Comparison of ENCODE assay signal across 1 cellular context in the genomic region with DNA sequence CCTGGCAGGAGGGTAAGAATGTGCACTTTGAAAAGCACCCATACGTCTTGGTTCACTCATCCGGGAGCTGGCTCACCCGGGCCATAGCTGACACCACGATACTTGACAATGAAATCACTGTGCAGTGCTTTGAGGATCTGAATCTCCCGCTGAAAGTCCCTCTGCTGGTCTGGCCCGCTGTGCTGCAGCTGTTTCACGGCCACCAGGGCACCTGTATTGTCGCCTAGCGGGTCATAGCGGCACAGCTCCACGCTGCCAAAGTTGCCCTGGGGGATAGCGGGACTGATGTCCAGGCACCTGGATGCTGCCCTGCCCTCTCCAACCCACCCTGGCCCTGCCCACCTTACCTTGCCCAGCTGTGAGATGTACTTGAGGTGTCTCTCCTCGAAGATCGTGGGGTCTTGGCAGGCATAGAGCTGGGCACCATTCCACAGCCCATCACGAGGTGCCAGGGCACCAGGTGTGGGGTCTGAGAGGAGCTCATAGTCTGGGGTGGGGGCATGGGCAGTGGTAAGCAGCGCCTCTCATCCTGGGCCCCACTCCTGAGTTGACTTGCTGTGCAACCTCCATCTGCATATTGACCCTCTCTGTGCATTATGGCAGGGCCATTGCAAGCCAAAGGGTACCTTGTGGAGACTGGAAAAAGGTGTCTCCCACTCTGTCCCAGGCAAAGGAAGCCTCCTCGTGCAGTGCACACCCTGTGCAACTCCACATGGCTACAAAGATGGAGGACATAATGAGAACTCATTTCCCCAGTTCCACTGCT.
TF ChIP-seq lines count a peak whose summit lies in the region.

No MANE protein-coding gene starts in this region.

TF ChIP-seq in GM23338, 12 proteins besides CTCF, POLR2A, EP300 and RAD21 (continued from another document):
- TF ChIP-seq, protein P1, sequence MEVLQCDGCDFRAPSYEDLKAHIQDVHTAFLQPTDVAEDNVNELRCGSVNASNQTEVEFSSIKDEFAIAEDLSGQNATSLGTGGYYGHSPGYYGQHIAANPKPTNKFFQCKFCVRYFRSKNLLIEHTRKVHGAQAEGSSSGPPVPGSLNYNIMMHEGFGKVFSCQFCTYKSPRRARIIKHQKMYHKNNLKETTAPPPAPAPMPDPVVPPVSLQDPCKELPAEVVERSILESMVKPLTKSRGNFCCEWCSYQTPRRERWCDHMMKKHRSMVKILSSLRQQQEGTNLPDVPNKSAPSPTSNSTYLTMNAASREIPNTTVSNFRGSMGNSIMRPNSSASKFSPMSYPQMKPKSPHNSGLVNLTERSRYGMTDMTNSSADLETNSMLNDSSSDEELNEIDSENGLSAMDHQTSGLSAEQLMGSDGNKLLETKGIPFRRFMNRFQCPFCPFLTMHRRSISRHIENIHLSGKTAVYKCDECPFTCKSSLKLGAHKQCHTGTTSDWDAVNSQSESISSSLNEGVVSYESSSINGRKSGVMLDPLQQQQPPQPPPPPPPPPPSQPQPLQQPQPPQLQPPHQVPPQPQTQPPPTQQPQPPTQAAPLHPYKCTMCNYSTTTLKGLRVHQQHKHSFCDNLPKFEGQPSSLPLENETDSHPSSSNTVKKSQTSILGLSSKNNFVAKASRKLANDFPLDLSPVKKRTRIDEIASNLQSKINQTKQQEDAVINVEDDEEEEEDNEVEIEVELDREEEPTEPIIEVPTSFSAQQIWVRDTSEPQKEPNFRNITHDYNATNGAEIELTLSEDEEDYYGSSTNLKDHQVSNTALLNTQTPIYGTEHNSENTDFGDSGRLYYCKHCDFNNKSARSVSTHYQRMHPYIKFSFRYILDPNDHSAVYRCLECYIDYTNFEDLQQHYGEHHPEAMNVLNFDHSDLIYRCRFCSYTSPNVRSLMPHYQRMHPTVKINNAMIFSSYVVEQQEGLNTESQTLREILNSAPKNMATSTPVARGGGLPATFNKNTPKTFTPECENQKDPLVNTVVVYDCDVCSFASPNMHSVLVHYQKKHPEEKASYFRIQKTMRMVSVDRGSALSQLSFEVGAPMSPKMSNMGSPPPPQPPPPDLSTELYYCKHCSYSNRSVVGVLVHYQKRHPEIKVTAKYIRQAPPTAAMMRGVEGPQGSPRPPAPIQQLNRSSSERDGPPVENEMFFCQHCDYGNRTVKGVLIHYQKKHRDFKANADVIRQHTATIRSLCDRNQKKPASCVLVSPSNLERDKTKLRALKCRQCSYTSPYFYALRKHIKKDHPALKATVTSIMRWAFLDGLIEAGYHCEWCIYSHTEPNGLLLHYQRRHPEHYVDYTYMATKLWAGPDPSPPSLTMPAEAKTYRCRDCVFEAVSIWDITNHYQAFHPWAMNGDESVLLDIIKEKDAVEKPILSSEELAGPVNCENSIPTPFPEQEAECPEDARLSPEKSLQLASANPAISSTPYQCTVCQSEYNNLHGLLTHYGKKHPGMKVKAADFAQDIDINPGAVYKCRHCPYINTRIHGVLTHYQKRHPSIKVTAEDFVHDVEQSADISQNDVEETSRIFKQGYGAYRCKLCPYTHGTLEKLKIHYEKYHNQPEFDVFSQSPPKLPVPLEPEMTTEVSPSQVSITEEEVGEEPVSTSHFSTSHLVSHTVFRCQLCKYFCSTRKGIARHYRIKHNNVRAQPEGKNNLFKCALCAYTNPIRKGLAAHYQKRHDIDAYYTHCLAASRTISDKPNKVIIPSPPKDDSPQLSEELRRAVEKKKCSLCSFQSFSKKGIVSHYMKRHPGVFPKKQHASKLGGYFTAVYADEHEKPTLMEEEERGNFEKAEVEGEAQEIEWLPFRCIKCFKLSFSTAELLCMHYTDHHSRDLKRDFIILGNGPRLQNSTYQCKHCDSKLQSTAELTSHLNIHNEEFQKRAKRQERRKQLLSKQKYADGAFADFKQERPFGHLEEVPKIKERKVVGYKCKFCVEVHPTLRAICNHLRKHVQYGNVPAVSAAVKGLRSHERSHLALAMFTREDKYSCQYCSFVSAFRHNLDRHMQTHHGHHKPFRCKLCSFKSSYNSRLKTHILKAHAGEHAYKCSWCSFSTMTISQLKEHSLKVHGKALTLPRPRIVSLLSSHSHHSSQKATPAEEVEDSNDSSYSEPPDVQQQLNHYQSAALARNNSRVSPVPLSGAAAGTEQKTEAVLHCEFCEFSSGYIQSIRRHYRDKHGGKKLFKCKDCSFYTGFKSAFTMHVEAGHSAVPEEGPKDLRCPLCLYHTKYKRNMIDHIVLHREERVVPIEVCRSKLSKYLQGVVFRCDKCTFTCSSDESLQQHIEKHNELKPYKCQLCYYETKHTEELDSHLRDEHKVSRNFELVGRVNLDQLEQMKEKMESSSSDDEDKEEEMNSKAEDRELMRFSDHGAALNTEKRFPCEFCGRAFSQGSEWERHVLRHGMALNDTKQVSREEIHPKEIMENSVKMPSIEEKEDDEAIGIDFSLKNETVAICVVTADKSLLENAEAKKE (CRISPR knock-in tag; IDR thresholded peaks at IDR 0.05), result no peak
- no peak for TF ChIP-seq ZNF114 (CRISPR knock-in tag; IDR thresholded peaks at IDR 0.05)
- TF ChIP-seq ZNF331 (CRISPR knock-in tag; IDR thresholded peaks at IDR 0.05; ENCODE audit: low read depth), result no peak
TF ChIP-seq in GM23338: peak in this region for 0.
